In genomic region chr1:15723631-15724246, GRCh38 we compare ENCODE assay signal across 19 cellular contexts. TPM values are rescaled to one million over a fixed set of nuclear protein-coding genes. Genes with fewer than 3 reads are reported as not detected.
"Had no signal": no experiment of that assay in that cellular context is flagged by ENCODE, and none has a peak within 500 bp of the region (broad histone marks: within the 10 kb centered on the region; RNA-seq: fewer than 3 reads in every experiment).

No MANE protein-coding gene starts in this region.

- H3K4me3 Mint-ChIP-seq: activated CD4-positive, alpha-beta memory T cell treated with anti-CD3 and anti-CD28 coated beads, Interleukin-2, amount 10 ng/mL, durations not matched to agents 7 days and 5 days; activated naive CD8-positive, alpha-beta T cell treated with anti-CD3 and anti-CD28 coated beads, Interleukin-2, amount 50 U/mL, for 24 hours; neural crest cell had no signal

- H3K9me3 ChIP-seq: ascending aorta, colonic mucosa, esophagus squamous epithelium, heart right ventricle, left ventricle myocardium inferior, pancreas, stomach, uterus had no signal

- H3K4me1 ChIP-seq: ascending aorta, colonic mucosa, esophagus squamous epithelium, foreskin keratinocyte, pancreas, uterus had no signal

- H3K9me3 Mint-ChIP-seq: activated CD4-positive, alpha-beta memory T cell treated with anti-CD3 and anti-CD28 coated beads, Interleukin-2, amount 10 ng/mL, durations not matched to agents 7 days and 5 days; activated naive CD8-positive, alpha-beta T cell treated with anti-CD3 and anti-CD28 coated beads, Interleukin-2, amount 50 U/mL, for 24 hours; neural crest cell had no signal

- H3K27me3 ChIP-seq: ascending aorta, colonic mucosa, esophagus squamous epithelium, foreskin keratinocyte, heart right ventricle, pancreas, stomach, uterus had no signal

- DNase-seq: activated CD4-positive, alpha-beta memory T cell treated with anti-CD3 and anti-CD28 coated beads, Interleukin-2, amount 10 ng/mL, durations not matched to agents 7 days and 5 days; activated naive CD8-positive, alpha-beta T cell treated with anti-CD3 and anti-CD28 coated beads, Interleukin-2, amount 50 U/mL, for 24 hours; activated T-cell treated with anti-CD3 and anti-CD28 coated beads, Interleukin-2, amount 50 U/mL, for 48 hours; colonic mucosa; esophagus squamous epithelium; foreskin keratinocyte; heart right ventricle; left ventricle myocardium inferior; mesendoderm; stimulated activated CD4-positive, alpha-beta T cell treated with anti-CD3 and anti-CD28 coated beads, Interleukin-4, amount 100 ng/mL, for 4 hours; stomach; uterus had no signal

- H3K4me3 ChIP-seq: ascending aorta, colonic mucosa, esophagus squamous epithelium, heart right ventricle, left ventricle myocardium inferior, pancreas, skin epidermis, stomach, uterus had no signal

- H3K4me1 Mint-ChIP-seq: activated CD4-positive, alpha-beta memory T cell treated with anti-CD3 and anti-CD28 coated beads, Interleukin-2, amount 10 ng/mL, durations not matched to agents 7 days and 5 days; activated naive CD8-positive, alpha-beta T cell treated with anti-CD3 and anti-CD28 coated beads, Interleukin-2, amount 50 U/mL, for 24 hours had no signal

- H3K36me3 ChIP-seq: uterus had no signal

- H3K27ac ChIP-seq: ascending aorta, colonic mucosa, esophagus squamous epithelium, foreskin keratinocyte, heart right ventricle, left ventricle myocardium inferior, pancreas, uterus had no signal

- FAIRE-seq: keratinocyte, pancreas had no signal

- H3K27me3 Mint-ChIP-seq: activated CD4-positive, alpha-beta memory T cell treated with anti-CD3 and anti-CD28 coated beads, Interleukin-2, amount 10 ng/mL, durations not matched to agents 7 days and 5 days; activated naive CD8-positive, alpha-beta T cell treated with anti-CD3 and anti-CD28 coated beads, Interleukin-2, amount 50 U/mL, for 24 hours had no signal

- ATAC-seq: activated naive CD8-positive, alpha-beta T cell treated with anti-CD3 and anti-CD28 coated beads, Interleukin-2, amount 50 U/mL, for 24 hours; foreskin keratinocyte; heart right ventricle had no signal

- H3K27ac Mint-ChIP-seq: activated CD4-positive, alpha-beta memory T cell treated with anti-CD3 and anti-CD28 coated beads, Interleukin-2, amount 10 ng/mL, durations not matched to agents 7 days and 5 days; activated naive CD8-positive, alpha-beta T cell treated with anti-CD3 and anti-CD28 coated beads, Interleukin-2, amount 50 U/mL, for 24 hours had no signal

RNA-seq across cellular contexts. Expression of gene TMEM82, which starts 18.6 kb away (rescaled TPM):
- total RNA-seq: activated CD4-positive, alpha-beta memory T cell treated with anti-CD3 and anti-CD28 coated beads, Interleukin-2, amount 10 ng/mL, durations not matched to agents 7 days and 5 days; ascending aorta; esophagus squamous epithelium; foreskin keratinocyte; heart right ventricle; left ventricle myocardium inferior; neural crest cell; pancreas; renal cortical epithelial cell; uterus had no signal
- polyA plus RNA-seq: foreskin keratinocyte, heart right ventricle, keratinocyte, pancreas, thymus had no signal

RNA-seq across cellular contexts. Expression of gene FBLIM1, which starts 34.9 kb away (rescaled TPM):
- total RNA-seq: activated CD4-positive, alpha-beta memory T cell treated with anti-CD3 and anti-CD28 coated beads, Interleukin-2, amount 10 ng/mL, durations not matched to agents 7 days and 5 days had no signal
